ENCODE assay signal across 17 cellular contexts in the genomic region with DNA sequence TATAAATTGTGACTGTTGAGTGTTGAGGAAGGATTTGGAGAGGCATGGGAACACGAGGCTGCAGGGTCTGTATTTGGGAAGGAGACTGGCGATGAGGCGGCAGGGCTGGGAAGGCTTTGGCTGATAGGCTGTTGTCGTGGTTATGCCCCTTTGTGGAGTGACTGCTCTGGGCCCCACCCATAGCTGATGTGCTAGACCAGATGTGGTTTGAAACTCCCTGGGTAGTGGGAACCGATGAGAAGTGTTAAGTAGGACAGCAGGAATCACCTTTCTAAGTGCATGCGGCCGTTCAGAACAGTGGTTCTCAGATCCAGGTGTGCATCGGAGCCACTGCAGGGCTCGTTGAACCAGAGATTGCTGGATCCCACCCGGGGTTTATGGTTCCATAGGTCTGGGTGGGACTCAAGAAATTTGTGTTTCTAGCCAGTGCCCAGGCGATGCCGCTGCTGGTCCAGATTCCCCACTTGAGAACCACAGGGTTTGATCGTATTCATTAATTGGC. TPM values are rescaled to one million over a fixed set of nuclear protein-coding genes. Genes with fewer than 3 reads are reported as not detected.
DNase-seq lines count a peak whose midpoint lies in the region; FAIRE-seq and TF ChIP-seq lines count a peak whose summit lies in the region.
"Had no signal": no experiment of that assay in that cellular context is flagged by ENCODE, and none has a peak within 500 bp of the region (broad histone marks: within the 10 kb centered on the region; RNA-seq: fewer than 3 reads in every experiment).

No MANE protein-coding gene starts in this region.

- no peak for FAIRE-seq in H1 (lab: Jason Lieb, UNC)
- FAIRE-seq: RCC 7860 had no signal

- no peak overlapping the region for H3K56ac ChIP-seq in H1 (replicated peaks; ENCODE audit: insufficient read length, low read depth, low read length)

- peak overlapping the region; percentile 65; the same call in 1 of the 2 replicates for H2AK5ac ChIP-seq in H1 (ENCODE audit: low read depth, low read length)

- H3K4me1 ChIP-seq in mammary epithelial cell (ENCODE audit: insufficient read depth, low read length) (peaks cover 33% of the 10 kb centered on the region), H1 (replicated peaks in 1 of 4; ENCODE audit: control insufficient read depth in 3 of 4, insufficient read depth in 4 of 4, low read length in 3 of 4) (peaks cover 0 to 20% (median 12%) of the 10 kb centered on the region in 4 experiments; a peak in 6 of 7 replicates), spleen (peaks cover 0 to 72% (median 17%) of the 10 kb centered on the region in 6 donors)
- H3K4me1 ChIP-seq: parathyroid adenoma had no signal

- H3K36me3 ChIP-seq in mammary epithelial cell (ENCODE audit: insufficient read depth, low read length): no peaks in the 10 kb centered on the region
- no peaks in the 10 kb centered on the region for H3K36me3 ChIP-seq in H1 (ENCODE audit: control insufficient read depth in 2 of 4, insufficient read depth in 4 of 4, low read length in 3 of 4)
- H3K36me3 ChIP-seq in spleen: peaks cover 0 to 9% (median 1%) of the 10 kb centered on the region in 6 donors
- H3K36me3 ChIP-seq: adrenal gland, tibial nerve had no signal

- H3K4me1 Mint-ChIP-seq in MCF 10A (ENCODE audit: insufficient read depth, unreplicated experiment): peaks cover 7% of the 10 kb centered on the region

- dilution Hi-C loops in mammary epithelial cell (cut with HindIII; ENCODE audit: low sequenced_read_pairs): no loop called here

- peaks cover 11% of the 10 kb centered on the region for H3K79me1 ChIP-seq in H1 (ENCODE audit: low read depth, low read length)

- BruUV-seq in MCF 10A (replicated peaks; lab: Mats Ljungman, UMichigan): no TSS peak
- no TSS peak for BruUV-seq in mammary epithelial cell (replicated peaks; lab: Mats Ljungman, UMichigan)

- peak overlapping the region; percentile 35 for H4K8ac ChIP-seq in H1 (ENCODE audit: extremely low read depth, insufficient read depth, low read length)

- H3K9ac ChIP-seq in mammary epithelial cell (ENCODE audit: insufficient read depth, low read length) (no peak overlapping the region), H1 (replicated peaks in 1 of 4; ENCODE audit: extremely low read depth in 1 of 4, low read depth in 3 of 4, low read length in 3 of 4) (no peak overlapping the region)
- H3K9ac ChIP-seq: parathyroid adenoma had no signal

- CTCF ChIA-PET in MCF 10A (lab: Yijun Ruan, JAX): no interaction called here
- CTCF ChIA-PET in mammary epithelial cell (lab: Charles Lee; ENCODE audit: low non-redundant PET): no interaction called here
- CTCF ChIA-PET in H1 (lab: Charles Lee; ENCODE audit: partially characterized antibody): interaction anchor here (0.6 to 3.0 kb wide), 4 partner anchors 11 to 71 kb away, joined by 3 to 9 read pairs (median 6); no protein-coding TSS in a partner anchor

- DNase-seq in MCF 10A (ENCODE audit: unreplicated experiment) (no peak), mammary epithelial cell (no peak), MV-4-11 (lab: John Stamatoyannopoulos, UW) (peak; percentile 8), H1 (ENCODE audit: low read depth in 1 of 2, low spot score in 2 of 2) (no peak), spleen (peak; percentile 51), hypothalamus (lab: John Stamatoyannopoulos, UW) (no peak), SW480 (ENCODE audit: low spot score) (no peak), SIG-M5 (lab: John Stamatoyannopoulos, UW) (no peak)
- DNase-seq: activated T-cell treated with anti-CD3 and anti-CD28 coated beads for 4 hours; adrenal gland; HCEC 1CT; NCI-H1092 treated with DMSO at 0.1 percent for 48 hours; NCI-H2171; stimulated activated CD4-positive, alpha-beta T cell treated with anti-CD3 and anti-CD28 coated beads, Interleukin-4, amount 100 ng/mL, for 4 hours had no signal

- H3K18ac ChIP-seq in H1 (ENCODE audit: extremely low read depth, low read length): no peak overlapping the region

- no peak overlapping the region for H2AFZ ChIP-seq in mammary epithelial cell (ENCODE audit: low read depth, low read length)
- H2AFZ ChIP-seq in H1 (ENCODE audit: low read length): no peak overlapping the region
- H2AFZ ChIP-seq: parathyroid adenoma had no signal

- H3K27me3 Mint-ChIP-seq in MCF 10A (ENCODE audit: insufficient read depth, unreplicated experiment): no peaks in the 10 kb centered on the region

- no peak overlapping the region for H3K27ac Mint-ChIP-seq in MCF 10A (ENCODE audit: low read depth, unreplicated experiment)

- no peak for TF ChIP-seq EP300 in H1 (IDR thresholded peaks at IDR 0.05; ENCODE audit: borderline replicate concordance in 1 of 2, low read depth in 2 of 2, low read length in 2 of 2)

- H3K9me3 ChIP-seq in mammary epithelial cell (replicated peaks; ENCODE audit: insufficient read depth, low read length) (no peaks in the 10 kb centered on the region), H1 (ENCODE audit: insufficient read depth in 2 of 2, low read depth in 1 of 2, low read length in 1 of 2) (no peaks in the 10 kb centered on the region), spleen (no peaks in the 10 kb centered on the region)
- H3K9me3 ChIP-seq: adrenal gland, tibial nerve had no signal

- no peak for TF ChIP-seq POLR2A in H1 (IDR thresholded peaks at IDR 0.05; ENCODE audit: control extremely low read depth in 1 of 2, low read depth in 2 of 2, low read length in 2 of 2)
- TF ChIP-seq POLR2A in spleen (IDR thresholded peaks at IDR 0.05): no peak

- H3K23ac ChIP-seq in H1 (ENCODE audit: insufficient read length): no peak overlapping the region

- no peak overlapping the region for H2BK20ac ChIP-seq in H1 (ENCODE audit: low read length)

- H3K4me3 ChIP-seq in mammary epithelial cell (replicated peaks in 1 of 3; ENCODE audit: insufficient read depth in 1 of 3, low read depth in 2 of 3, low read length in 3 of 3): no peak overlapping the region
- H3K4me3 ChIP-seq in H1 (ENCODE audit: extremely low read depth in 1 of 4, insufficient read depth in 2 of 4, low read depth in 3 of 4, low read length in 4 of 4): no peak overlapping the region
- no peak overlapping the region for H3K4me3 ChIP-seq in spleen
- H3K4me3 ChIP-seq: adrenal gland, tibial nerve had no signal

- H2BK15ac ChIP-seq in H1 (ENCODE audit: low read length): no peak overlapping the region

- no peak overlapping the region for H4K5ac ChIP-seq in H1 (ENCODE audit: insufficient read length, low read depth, low read length)

- in situ Hi-C loops in mammary epithelial cell (cut with MboI; ENCODE audit: low sequenced_read_pairs in 2 of 2): no loop called here

- H3K36me3 Mint-ChIP-seq in MCF 10A (ENCODE audit: insufficient read depth, unreplicated experiment): peaks cover 11% of the 10 kb centered on the region

- H3K4me3 Mint-ChIP-seq in MCF 10A (ENCODE audit: unreplicated experiment): peak overlapping the region; percentile 59

- no peaks in the 10 kb centered on the region for H3K27me3 ChIP-seq in mammary epithelial cell (ENCODE audit: insufficient read depth, low read length)
- H3K27me3 ChIP-seq in H1 (replicated peaks in 1 of 4; ENCODE audit: control insufficient read depth in 3 of 4, extremely low read depth in 1 of 4, insufficient read depth in 3 of 4, low read length in 3 of 4): no peaks in the 10 kb centered on the region
- H3K27me3 ChIP-seq in spleen (replicated peaks in 1 of 7): no peaks in the 10 kb centered on the region
- H3K27me3 ChIP-seq: adrenal gland, tibial nerve had no signal

- H3K14ac ChIP-seq in H1 (ENCODE audit: insufficient read length): no peak overlapping the region

- H3K9me3 Mint-ChIP-seq in MCF 10A (ENCODE audit: unreplicated experiment): no peaks in the 10 kb centered on the region

- H2BK12ac ChIP-seq in H1 (ENCODE audit: low read depth, low read length): peak overlapping the region; percentile 60; the same call in 1 of the 2 replicates

- H4K20me1 ChIP-seq in mammary epithelial cell (ENCODE audit: insufficient read depth, low read length) (no peaks in the 10 kb centered on the region), H1 (replicated peaks in 1 of 2; ENCODE audit: control insufficient read depth in 1 of 2, insufficient read depth in 2 of 2, low read length in 2 of 2) (peaks cover 0 to 6% of the 10 kb centered on the region in 2 experiments)

- no peak overlapping the region for H3K4ac ChIP-seq in H1 (replicated peaks; ENCODE audit: insufficient read length, low read depth, low read length)

- no peak for TF ChIP-seq RAD21 in H1 (IDR thresholded peaks at IDR 0.05 in 1 of 2, conservative IDR thresholded peaks at IDR 0.05 in 1 of 2; ENCODE audit: low read depth in 2 of 2, low read length in 2 of 2)

- TF ChIP-seq CTCF in MCF 10A (IDR thresholded peaks at IDR 0.05; ENCODE audit: unreplicated experiment) (no peak), mammary epithelial cell (conservative IDR thresholded peaks at IDR 0.05 in 1 of 2, IDR thresholded peaks at IDR 0.05 in 1 of 2; ENCODE audit: extremely low read depth in 1 of 2, insufficient read depth in 1 of 2, low read depth in 1 of 2, low read length in 2 of 2) (no peak), H1 (IDR thresholded peaks at IDR 0.05; ENCODE audit: control extremely low read depth in 1 of 3, insufficient read depth in 1 of 3, low read depth in 1 of 3, low read length in 3 of 3) (no peak), spleen (IDR thresholded peaks at IDR 0.05 in 8 of 11, conservative IDR thresholded peaks at IDR 0.05 in 3 of 11) (no peak)

- no peak overlapping the region for H2BK120ac ChIP-seq in H1 (replicated peaks; ENCODE audit: low read depth, low read length)

- intact Hi-C loops in MCF 10A (cut with micrococcal nuclease) (no loop called here), mammary epithelial cell (cut with micrococcal nuclease) (no loop called here), spleen (cut with DNase I; ENCODE audit: low total_unique reads) (no loop called here)

- POLR2A ChIA-PET in MCF 10A (lab: Yijun Ruan, JAX): interaction anchor here (0.6 to 1.5 kb wide), 2 partner anchors 52 to 116 kb away, joined by 3 read pairs; no protein-coding TSS in a partner anchor
- POLR2A ChIA-PET in H1 (lab: Charles Lee; ENCODE audit: partially characterized antibody): no interaction called here

- peaks cover 20% of the 10 kb centered on the region for H3K79me2 ChIP-seq in mammary epithelial cell (ENCODE audit: insufficient read depth, low read length)
- H3K79me2 ChIP-seq in H1 (ENCODE audit: control insufficient read depth in 1 of 2, insufficient read depth in 2 of 2, low read length in 2 of 2): peaks cover 0 to 56% of the 10 kb centered on the region in 2 experiments; a peak in 2 of 4 replicates

- H3K27ac ChIP-seq in mammary epithelial cell (ENCODE audit: insufficient read depth, low read depth, low read length): no peak overlapping the region
- no peak overlapping the region for H3K27ac ChIP-seq in H1 (ENCODE audit: low read depth, low read length)
- no peak overlapping the region for H3K27ac ChIP-seq in spleen
- H3K27ac ChIP-seq: adrenal gland, parathyroid adenoma, tibial nerve had no signal

- no peaks in the 10 kb centered on the region for H3K23me2 ChIP-seq in H1 (ENCODE audit: low read depth, low read length)

- no peak overlapping the region for H2BK5ac ChIP-seq in H1 (ENCODE audit: low read depth, low read length)

- WGBS in mammary epithelial cell (ENCODE audit: low coverage, missing lambda C conversion rate): 97% methylated on average over 12 of the region's 13 CpGs
- WGBS in H1 (ENCODE audit: extremely low coverage in 1 of 2, insufficient coverage in 1 of 2, insufficient read length in 1 of 2, insufficient replicate concordance in 2 of 2, low coverage in 1 of 2, low lambda C conversion rate in 2 of 2, missing lambda C conversion rate in 1 of 2), 2 experiments: 83% methylated on average over 12 of the region's 13 CpGs; no CpG with 5 or more reads in 1 of the 2 experiments
- 79 to 83% (median 81%) methylated on average over 13 of the region's 13 CpGs for WGBS in spleen, 5 donors

- H4K91ac ChIP-seq in H1 (replicated peaks; ENCODE audit: insufficient read length, low read length): no peak overlapping the region

- H3K4me2 ChIP-seq in mammary epithelial cell (ENCODE audit: insufficient read depth, low read depth, low read length): no peak overlapping the region
- no peak overlapping the region for H3K4me2 ChIP-seq in H1 (ENCODE audit: insufficient read depth in 1 of 2, low read depth in 2 of 2, low read length in 2 of 2)

RNA-seq across cellular contexts. Expression of gene TBC1D14, which starts 42.3 kb away (rescaled TPM):
- total RNA-seq in MCF 10A (2022) (52.6 and 55.1 TPM in 2 replicates), mammary epithelial cell (10 to 100 TPM; 62.9 to 89.5 TPM), spleen (100 to 1,000 TPM in 1 of 7 donors, 10 to 100 TPM in 6; 45.7 to 114 (median 79.2) TPM)
- polyA plus RNA-seq in mammary epithelial cell (44.2 TPM), H1 (2011; rRNA removed) (45.6 and 46.2 TPM in 2 replicates), spleen (10 to 100 TPM; 13.7 to 24.0 (median 18.2) TPM)
- polyA minus RNA-seq in mammary epithelial cell: 51.9 TPM
- 48.2 and 49.7 TPM in 2 replicates for total RNA-seq in H1 (2021; fragmentation: NEBNext Ultra II Directional; extraction: Animal tissue kit (Norgen Biotek cat#: 25700))
- polyA plus RNA-seq in H1 (2011; cell fraction: cytosol; rRNA removed): 49.8 TPM
- polyA plus RNA-seq in H1 (2011; cell fraction: nucleus; rRNA removed): 47.4 TPM
- polyA plus RNA-seq in H1 (2012, experiment 1 of 2): 38.7 to 43.8 TPM (median 41.7 TPM) in 4 replicates
- 21.9 TPM for polyA plus RNA-seq in H1 (2012, experiment 2 of 2)
- polyA plus RNA-seq in H1 (2013, experiment 1 of 2): 24.2 TPM
- 25.4 TPM for polyA plus RNA-seq in H1 (2013, experiment 2 of 2)
- polyA minus RNA-seq in H1 (2011; rRNA and poly(A)+ RNA removed): 51.5 and 51.9 TPM in 2 replicates
- polyA minus RNA-seq in H1 (2011; cell fraction: cytosol; rRNA and poly(A)+ RNA removed): 27.0 TPM
- polyA minus RNA-seq in H1 (2011; cell fraction: nucleus; rRNA and poly(A)+ RNA removed): 30.9 TPM

Comparison
In these comparisons a context has a peak if more than half of its experiments do, and no peak if none do; other contexts are left out.
1. DNase-seq: peak in MV-4-11 (single experiment) and spleen (single experiment); none in MCF 10A (single experiment), mammary epithelial cell (single experiment), H1 (0 of 2), hypothalamus (0 of 51), SW480 (single experiment) and SIG-M5 (single experiment).